ENCODE assay signal across 8 cellular contexts in the genomic region with DNA sequence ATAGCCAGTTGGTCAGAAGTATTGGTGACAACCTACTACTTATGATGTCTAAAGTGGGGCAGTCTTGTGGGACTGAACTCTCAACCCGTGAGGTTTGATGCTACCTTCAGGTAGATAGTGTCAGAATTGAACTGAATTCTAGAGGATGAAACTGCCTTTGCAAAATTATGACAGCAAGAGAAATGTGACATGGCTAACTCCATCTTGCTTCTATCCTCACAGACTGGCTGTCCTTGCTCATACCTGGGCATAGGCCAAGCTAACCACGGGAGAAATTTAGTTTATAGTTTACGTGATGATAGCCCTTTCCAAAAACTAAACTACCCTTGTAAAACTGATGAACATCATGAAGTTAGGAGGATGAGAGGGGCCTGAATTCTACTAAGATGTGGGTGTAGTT.
"Had no signal": no experiment of that assay in that cellular context is flagged by ENCODE, and none has a peak within 500 bp of the region (broad histone marks: within the 10 kb centered on the region; RNA-seq: fewer than 3 reads in every experiment).

No MANE protein-coding gene starts in this region.

- H3K4me2 ChIP-seq: GM23338 had no signal

- ATAC-seq: GM23338 had no signal

- FAIRE-seq: H1, H54, HTR-8/SVneo had no signal

- DNase-seq: H9, HCEC 1CT, IMR-90, KBM-7 had no signal

- H3K4me3 ChIP-seq: GM23338 had no signal
